In the genomic region with DNA sequence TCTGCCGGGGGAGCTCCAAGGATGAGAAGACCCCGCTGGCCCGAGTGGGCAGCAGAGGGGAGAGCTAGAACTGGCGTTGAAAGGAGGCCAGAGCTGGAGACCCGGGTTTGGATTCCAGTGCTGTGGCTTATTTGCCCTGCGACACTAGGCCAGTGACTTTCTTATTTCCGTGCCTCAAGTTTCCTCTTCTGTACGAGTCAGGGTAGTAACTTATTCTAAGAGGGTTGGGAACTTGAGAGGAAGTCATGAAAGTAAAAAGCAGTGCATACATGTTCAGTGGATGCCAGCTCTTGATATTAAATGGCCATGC, we compare ENCODE assay signal across 8 cellular contexts. TPM values are rescaled to one million over a fixed set of nuclear protein-coding genes. Genes with fewer than 3 reads are reported as not detected.
DNase-seq lines count a peak whose midpoint lies in the region; TF ChIP-seq lines count a peak whose summit lies in the region.

No MANE protein-coding gene starts in this region.

- H3K9me3 Mint-ChIP-seq in CD14-positive monocyte, result peaks cover 0 to 3% (median 0%) of the 10 kb centered on the region in 7 donors
- H3K9me3 Mint-ChIP-seq in activated T-helper 2 cell treated with anti-CD3 and anti-CD28 coated beads, Interferon-gamma antibody, Interleukin-2, Interleukin-4, amounts not matched to agents 10 μg/mL and 5 μg/mL and 100 μg/mL, durations not matched to agents 14 hours and 24 hours and 36 hours, result no peaks in the 10 kb centered on the region

- H3K4me1 ChIP-seq in HUES64 (ENCODE audit: insufficient read depth, low read length), result no peaks in the 10 kb centered on the region

- no peaks in the 10 kb centered on the region for H3K27me3 ChIP-seq in HUES64 (ENCODE audit: insufficient read depth, low read length)

- H3K27ac Mint-ChIP-seq in CD14-positive monocyte, result peak overlapping the region; percentile 94 to 97 (median 95)
- peak overlapping the region; percentile 94 for H3K27ac Mint-ChIP-seq in activated T-helper 2 cell treated with anti-CD3 and anti-CD28 coated beads, Interferon-gamma antibody, Interleukin-2, Interleukin-4, amounts not matched to agents 10 μg/mL and 5 μg/mL and 100 μg/mL, durations not matched to agents 14 hours and 24 hours and 36 hours

- WGBS in HUES64, result 7% methylated on average over 8 of the region's 8 CpGs

- no peaks in the 10 kb centered on the region for H3K27me3 Mint-ChIP-seq in CD14-positive monocyte (ENCODE audit: low read depth in 3 of 3)
- H3K27me3 Mint-ChIP-seq in activated T-helper 2 cell treated with anti-CD3 and anti-CD28 coated beads, Interferon-gamma antibody, Interleukin-2, Interleukin-4, amounts not matched to agents 10 μg/mL and 5 μg/mL and 100 μg/mL, durations not matched to agents 14 hours and 24 hours and 36 hours (ENCODE audit: low read depth), result no peaks in the 10 kb centered on the region

- H3K36me3 Mint-ChIP-seq in CD14-positive monocyte, result peaks cover 33 to 48% of the 10 kb centered on the region in 2 donors
- H3K36me3 Mint-ChIP-seq in activated T-helper 2 cell treated with anti-CD3 and anti-CD28 coated beads, Interferon-gamma antibody, Interleukin-2, Interleukin-4, amounts not matched to agents 10 μg/mL and 5 μg/mL and 100 μg/mL, durations not matched to agents 14 hours and 24 hours and 36 hours (ENCODE audit: low read depth), result peaks cover 43% of the 10 kb centered on the region

- H3K9me3 ChIP-seq in HUES64 (ENCODE audit: insufficient read depth, low read depth, low read length), result no peaks in the 10 kb centered on the region
- H3K9me3 ChIP-seq in iPS-18c (ENCODE audit: control insufficient read depth, insufficient read depth, low read length), result no peaks in the 10 kb centered on the region

- TF ChIP-seq CTCF in CD14-positive monocyte (IDR thresholded peaks at IDR 0.05), result peak; percentile 31

- H3K36me3 ChIP-seq in HUES64 (ENCODE audit: insufficient read depth, low read length), result peaks cover 36% of the 10 kb centered on the region

- intact Hi-C loops in CD14-positive monocyte (cut with micrococcal nuclease), result loop anchor here (2.0 to 10.0 kb wide), 3 partner anchors 75 to 561 kb away; a partner anchor contains a TSS
- intact Hi-C loops in activated T-helper 2 cell treated with anti-CD3 and anti-CD28 coated beads, Interferon-gamma antibody, Interleukin-2, Interleukin-4, amounts not matched to agents 10 μg/mL and 5 μg/mL and 100 μg/mL, durations not matched to agents 14 hours and 24 hours and 36 hours (cut with micrococcal nuclease), result loop anchor here (1.0 to 2.0 kb wide), 5 partner anchors 11 to 349 kb away; a partner anchor contains a TSS

- H3K4me1 Mint-ChIP-seq in CD14-positive monocyte, result peaks cover 25% of the 10 kb centered on the region
- peaks cover 14% of the 10 kb centered on the region for H3K4me1 Mint-ChIP-seq in activated T-helper 2 cell treated with anti-CD3 and anti-CD28 coated beads, Interferon-gamma antibody, Interleukin-2, Interleukin-4, amounts not matched to agents 10 μg/mL and 5 μg/mL and 100 μg/mL, durations not matched to agents 14 hours and 24 hours and 36 hours (ENCODE audit: low read depth)

- H3K4me3 ChIP-seq in HUES64 (ENCODE audit: low read length) (peak overlapping the region; percentile 73), iPS-18c (ENCODE audit: insufficient read depth, low read depth, low read length) (peak overlapping the region; percentile 99)

- H3K9ac ChIP-seq in HUES64 (ENCODE audit: low read depth, low read length), result peak overlapping the region; percentile 90

- no peak overlapping the region for H3K27ac ChIP-seq in HUES64 (ENCODE audit: low read depth, low read length)
- H3K27ac ChIP-seq in substantia nigra (ENCODE audit: low read depth, low read length, poor library complexity, severe bottlenecking), result peak overlapping the region; percentile 78

- peak overlapping the region; percentile 92 to 98 for H3K4me3 Mint-ChIP-seq in CD14-positive monocyte
- H3K4me3 Mint-ChIP-seq in activated T-helper 2 cell treated with anti-CD3 and anti-CD28 coated beads, Interferon-gamma antibody, Interleukin-2, Interleukin-4, amounts not matched to agents 10 μg/mL and 5 μg/mL and 100 μg/mL, durations not matched to agents 14 hours and 24 hours and 36 hours (ENCODE audit: low read depth), result peak overlapping the region; percentile 95

- no peak for DNase-seq in CD14-positive monocyte (ENCODE audit: low spot score)
- peak; percentile 33 for DNase-seq in activated T-helper 2 cell treated with anti-CD3 and anti-CD28 coated beads, Interferon-gamma antibody, Interleukin-2, Interleukin-4, amounts not matched to agents 10 μg/mL and 5 μg/mL and 100 μg/mL, durations not matched to agents 14 hours and 24 hours and 36 hours (ENCODE audit: low spot score)
- DNase-seq in substantia nigra (lab: John Stamatoyannopoulos, UW), result peak in 1 of 49 donors; percentile 7
- DNase-seq in NCI-H69 (lab: John Stamatoyannopoulos, UW), result no peak
- DNase-seq in NCI-H1417 treated with DMSO at 0.1 percent for 48 hours (lab: John Stamatoyannopoulos, UW), result no peak
- DNase-seq in T-helper 9 cell, result no peak

RNA-seq across cellular contexts. Expression of a gene that starts 0.7 kb away (rescaled TPM):
- 100 to 1,000 TPM; 219 to 245 TPM for polyA plus RNA-seq in CD14-positive monocyte
- 79.7 TPM for polyA plus RNA-seq in HUES64 (2013, experiment 1 of 2)
- polyA plus RNA-seq in HUES64 (2013, experiment 2 of 2), result 78.0 TPM
- 65.6 and 68.6 TPM in 2 replicates for total RNA-seq in activated T-helper 2 cell treated with anti-CD3 and anti-CD28 coated beads, Interferon-gamma antibody, Interleukin-2, Interleukin-4, amounts not matched to agents 10 μg/mL and 5 μg/mL and 100 μg/mL, durations not matched to agents 14 hours and 24 hours and 36 hours

RNA-seq across cellular contexts. Expression of a gene that starts 11.8 kb away (rescaled TPM):
- 100 to 1,000 TPM; 133 to 134 TPM for polyA plus RNA-seq in CD14-positive monocyte
- polyA plus RNA-seq in HUES64 (2013, experiment 1 of 2), result 50.6 TPM
- 51.2 TPM for polyA plus RNA-seq in HUES64 (2013, experiment 2 of 2)
- 106 and 120 TPM in 2 replicates for total RNA-seq in activated T-helper 2 cell treated with anti-CD3 and anti-CD28 coated beads, Interferon-gamma antibody, Interleukin-2, Interleukin-4, amounts not matched to agents 10 μg/mL and 5 μg/mL and 100 μg/mL, durations not matched to agents 14 hours and 24 hours and 36 hours

RNA-seq across cellular contexts. Expression of a gene that starts 12.6 kb away (rescaled TPM):
- polyA plus RNA-seq in CD14-positive monocyte, result not detected
- not detected for polyA plus RNA-seq in HUES64 (2013, experiment 1 of 2)
- not detected for polyA plus RNA-seq in HUES64 (2013, experiment 2 of 2)
- not detected in 2 replicates for total RNA-seq in activated T-helper 2 cell treated with anti-CD3 and anti-CD28 coated beads, Interferon-gamma antibody, Interleukin-2, Interleukin-4, amounts not matched to agents 10 μg/mL and 5 μg/mL and 100 μg/mL, durations not matched to agents 14 hours and 24 hours and 36 hours

RNA-seq across cellular contexts. Expression of a gene that starts 42.4 kb away (rescaled TPM):
- polyA plus RNA-seq in CD14-positive monocyte, result 10 to 100 TPM; 13.8 to 16.7 TPM
- polyA plus RNA-seq in HUES64 (2013, experiment 1 of 2), result 0.65 TPM
- 0.25 TPM for polyA plus RNA-seq in HUES64 (2013, experiment 2 of 2)
- total RNA-seq in activated T-helper 2 cell treated with anti-CD3 and anti-CD28 coated beads, Interferon-gamma antibody, Interleukin-2, Interleukin-4, amounts not matched to agents 10 μg/mL and 5 μg/mL and 100 μg/mL, durations not matched to agents 14 hours and 24 hours and 36 hours, result 42.3 and 43.5 TPM in 2 replicates
